19 cellular contexts compared by ENCODE assay signal in genomic region chr4:7004331-7004730, GRCh38. TPM values are rescaled to one million over a fixed set of nuclear protein-coding genes. Genes with fewer than 3 reads are reported as not detected.
DNase-seq lines count a peak whose midpoint lies in the region; ATAC-seq and TF ChIP-seq lines count a peak whose summit lies in the region.
"Had no signal": no experiment of that assay in that cellular context is flagged by ENCODE, and none has a peak within 500 bp of the region (broad histone marks: within the 10 kb centered on the region; RNA-seq: fewer than 3 reads in every experiment).

No MANE protein-coding gene starts in this region.

- peaks cover 65% of the 10 kb centered on the region for H3K36me3 ChIP-seq in adipocyte (ENCODE audit: control insufficient read depth, insufficient read depth, low read length, severe bottlenecking)
- H3K36me3 ChIP-seq in upper lobe of left lung = peaks cover 38 to 96% (median 71%) of the 10 kb centered on the region in 4 donors

- 84% methylated on average over 4 of the region's 4 CpGs for WGBS in upper lobe of left lung, 2 donors

- TF ChIP-seq CTCF in fibroblast of villous mesenchyme (IDR thresholded peaks at IDR 0.05; ENCODE audit: insufficient read depth, low read depth, low read length) (no peak), retinal pigment epithelial cell (conservative IDR thresholded peaks at IDR 0.05; ENCODE audit: low read depth, low read length) (no peak), upper lobe of left lung (IDR thresholded peaks at IDR 0.05) (no peak)

- H3K4me1 ChIP-seq in adipocyte (ENCODE audit: control insufficient read depth, insufficient read depth, low read length) (peaks cover 6% of the 10 kb centered on the region), upper lobe of left lung (no peaks in the 10 kb centered on the region)

- no peaks in the 10 kb centered on the region for H3K27me3 ChIP-seq in adipocyte (replicated peaks; ENCODE audit: control insufficient read depth, insufficient read depth, low read length)
- no peaks in the 10 kb centered on the region for H3K27me3 ChIP-seq in upper lobe of left lung

- TF ChIP-seq POLR2A in upper lobe of left lung (IDR thresholded peaks at IDR 0.05) = no peak

- TF ChIP-seq EP300 in upper lobe of left lung (IDR thresholded peaks at IDR 0.05) = no peak

- DNase-seq in ELR (ENCODE audit: low read depth) (peak; percentile 17), adipocyte (ENCODE audit: low read depth) (peak; percentile 90), fibroblast of villous mesenchyme (ENCODE audit: low read depth) (peak; percentile 74), retinal pigment epithelial cell (ENCODE audit: low read depth) (peak; percentile 68), HUDEP-2 (lab: John Stamatoyannopoulos, UW; ENCODE audit: unreplicated experiment in 76 of 76) (no peak), upper lobe of left lung (no peak)
- DNase-seq: activated CD4-positive, alpha-beta T cell treated with anti-CD3 and anti-CD28 coated beads for 1 hour; activated CD8-positive, alpha-beta memory T cell treated with anti-CD3 and anti-CD28 coated beads, Interleukin-2, amount 50 U/mL, for 48 hours; activated naive CD4-positive, alpha-beta T cell treated with anti-CD3 and anti-CD28 coated beads, Interleukin-2, amount 10 ng/mL, durations not matched to agents 7 days and 5 days; AML-193; COR-L47; MV-4-11; NCI-H2081; NCI-H524; SK-N-SH; stimulated activated CD4-positive, alpha-beta T cell treated with anti-CD3 and anti-CD28 coated beads, Interleukin-4, amount 100 ng/mL, for 24 hours had no signal

- H3K9me3 ChIP-seq in adipocyte (ENCODE audit: control insufficient read depth, low read length) (no peaks in the 10 kb centered on the region), upper lobe of left lung (no peaks in the 10 kb centered on the region)
- H3K9me3 ChIP-seq: SK-N-SH had no signal

- H3K27ac ChIP-seq in upper lobe of left lung = no peak overlapping the region

- ATAC-seq in upper lobe of left lung (ENCODE audit: low FRiP score in 2 of 2) (no peak), GM19328 (IDR thresholded peaks at IDR 0.05; ENCODE audit: unreplicated experiment) (no peak), HG03280 (IDR thresholded peaks at IDR 0.05; ENCODE audit: unreplicated experiment) (no peak)

- no peak overlapping the region for H3K4me3 ChIP-seq in adipocyte (ENCODE audit: low read length)
- no peak overlapping the region for H3K4me3 ChIP-seq in fibroblast of villous mesenchyme (ENCODE audit: low read depth, low read length)
- H3K4me3 ChIP-seq in retinal pigment epithelial cell (ENCODE audit: low read length) = no peak overlapping the region
- H3K4me3 ChIP-seq in upper lobe of left lung = no peak overlapping the region
- H3K4me3 ChIP-seq: skin epidermis had no signal

- no peak overlapping the region for H3K9ac ChIP-seq in adipocyte (ENCODE audit: low read length)
- H3K9ac ChIP-seq: SK-N-SH had no signal

RNA-seq across cellular contexts. Expression of gene TADA2B, which starts 38.8 kb away (rescaled TPM):
- total RNA-seq in fibroblast of villous mesenchyme (12.2 and 16.0 TPM in 2 replicates), upper lobe of left lung (10 to 100 TPM; 20.8 to 29.0 (median 26.2) TPM)

Comparison
In these comparisons a context has a peak if more than half of its experiments do, and no peak if none do; other contexts are left out.
1. DNase-seq: peak in ELR (single experiment), adipocyte (single experiment), fibroblast of villous mesenchyme (single experiment) and retinal pigment epithelial cell (single experiment); none in HUDEP-2 (0 of 76) and upper lobe of left lung (0 of 2).